Comparison of ENCODE assay signal across 1 cellular context in genomic region chr3:187748050-187748481, GRCh38.
A peak's percentile ranks its signal among the peaks of the same experiment; 100 is the strongest.
TF ChIP-seq lines count a peak whose summit lies in the region.

No MANE protein-coding gene starts in this region.

TF ChIP-seq in HepG2, 621 proteins besides CTCF, POLR2A, EP300 and RAD21 (continued from another document and continues in another):
- no peak for TF ChIP-seq KIAA2018 (CRISPR knock-in tag; IDR thresholded peaks at IDR 0.05; ENCODE audit: borderline replicate concordance)
- no peak for TF ChIP-seq ZNF335 (CRISPR knock-in tag; IDR thresholded peaks at IDR 0.05)
- TF ChIP-seq ZNF768 (CRISPR knock-in tag; IDR thresholded peaks at IDR 0.05): no peak
- TF ChIP-seq FOXK2 (IDR thresholded peaks at IDR 0.05): no peak
- no peak for TF ChIP-seq ZNF446 (CRISPR knock-in tag; IDR thresholded peaks at IDR 0.05)
- no peak for TF ChIP-seq MEIS2 (CRISPR knock-in tag; IDR thresholded peaks at IDR 0.05)
- no peak for TF ChIP-seq E2F1 (CRISPR knock-in tag; IDR thresholded peaks at IDR 0.05)
- no peak for TF ChIP-seq CREB1 (IDR thresholded peaks at IDR 0.05)
- TF ChIP-seq CREB1 (CRISPR knock-in tag; IDR thresholded peaks at IDR 0.05): peak; percentile 46; the same call in 1 of the 2 replicates
- TF ChIP-seq RERE (CRISPR knock-in tag; IDR thresholded peaks at IDR 0.05; ENCODE audit: low read depth): no peak
- no peak; the same call in 1 of the 2 replicates for TF ChIP-seq NR2F2 (IDR thresholded peaks at IDR 0.05; ENCODE audit: borderline replicate concordance, low read depth)
- TF ChIP-seq ZHX2 (IDR thresholded peaks at IDR 0.05; ENCODE audit: low read depth): no peak
- TF ChIP-seq ZHX2 (CRISPR knock-in tag; IDR thresholded peaks at IDR 0.05; ENCODE audit: borderline replicate concordance): no peak
- TF ChIP-seq HMGA1 (CRISPR knock-in tag; conservative IDR thresholded peaks at IDR 0.05): no peak
- no peak for TF ChIP-seq HMG20B (CRISPR knock-in tag; conservative IDR thresholded peaks at IDR 0.05)
- TF ChIP-seq ZNF34 (CRISPR knock-in tag; IDR thresholded peaks at IDR 0.05; ENCODE audit: borderline replicate concordance): no peak
- TF ChIP-seq CSRNP1 (CRISPR knock-in tag; IDR thresholded peaks at IDR 0.05): no peak
- no peak for TF ChIP-seq ZBTB20 (CRISPR knock-in tag; IDR thresholded peaks at IDR 0.05; ENCODE audit: borderline replicate concordance, low read depth)
- no peak for TF ChIP-seq ZFP82 (CRISPR knock-in tag; IDR thresholded peaks at IDR 0.05; ENCODE audit: borderline replicate concordance)
- no peak for TF ChIP-seq RNF219 (CRISPR knock-in tag; IDR thresholded peaks at IDR 0.05)
